In genomic region chr2:126876631-126877030, GRCh38 we compare ENCODE assay signal across 20 cellular contexts. TPM values are rescaled to one million over a fixed set of nuclear protein-coding genes. Genes with fewer than 3 reads are reported as not detected.
DNase-seq lines count a peak whose midpoint lies in the region; ATAC-seq, FAIRE-seq and TF ChIP-seq lines count a peak whose summit lies in the region.
"Had no signal": no experiment of that assay in that cellular context is flagged by ENCODE, and none has a peak within 500 bp of the region (broad histone marks: within the 10 kb centered on the region; RNA-seq: fewer than 3 reads in every experiment).

No MANE protein-coding gene starts in this region.

- no peak overlapping the region for H4K5ac ChIP-seq in H1 (ENCODE audit: insufficient read length, low read depth, low read length)

- no peak overlapping the region; the same call in 1 of the 2 replicates for H2BK12ac ChIP-seq in H1 (ENCODE audit: low read depth, low read length)

- H3K56ac ChIP-seq in H1 (replicated peaks; ENCODE audit: insufficient read length, low read depth, low read length) = no peak overlapping the region

- no peak overlapping the region for H3K14ac ChIP-seq in H1 (ENCODE audit: insufficient read length)

- H3K4me1 Mint-ChIP-seq in activated CD8-positive, alpha-beta memory T cell treated with anti-CD3 and anti-CD28 coated beads, Interleukin-2, amount 10 ng/mL, durations not matched to agents 7 days and 5 days = no peaks in the 10 kb centered on the region
- H3K4me1 Mint-ChIP-seq: CD14-positive monocyte; CD4-positive, alpha-beta memory T cell had no signal

- peaks cover 2% of the 10 kb centered on the region for H3K9me3 Mint-ChIP-seq in activated CD8-positive, alpha-beta memory T cell treated with anti-CD3 and anti-CD28 coated beads, Interleukin-2, amount 10 ng/mL, durations not matched to agents 7 days and 5 days (ENCODE audit: low read depth)

- no peak for TF ChIP-seq POLR2A in H1 (IDR thresholded peaks at IDR 0.05; ENCODE audit: control extremely low read depth in 1 of 2, low read depth in 2 of 2, low read length in 2 of 2)

- H3K36me3 ChIP-seq in H1 (ENCODE audit: control insufficient read depth in 2 of 4, insufficient read depth in 4 of 4, low read length in 3 of 4) = no peaks in the 10 kb centered on the region

- peaks cover 0 to 11% (median 5%) of the 10 kb centered on the region in 4 experiments; a peak in 5 of 7 replicates for H3K4me1 ChIP-seq in H1 (replicated peaks in 1 of 4; ENCODE audit: control insufficient read depth in 3 of 4, insufficient read depth in 4 of 4, low read length in 3 of 4)
- H3K4me1 ChIP-seq: A549 had no signal

- H3K27me3 Mint-ChIP-seq in activated CD8-positive, alpha-beta memory T cell treated with anti-CD3 and anti-CD28 coated beads, Interleukin-2, amount 10 ng/mL, durations not matched to agents 7 days and 5 days = no peaks in the 10 kb centered on the region
- H3K27me3 Mint-ChIP-seq: CD4-positive, alpha-beta memory T cell had no signal

- no peak overlapping the region for H3K9ac ChIP-seq in H1 (replicated peaks in 1 of 4; ENCODE audit: extremely low read depth in 1 of 4, low read depth in 3 of 4, low read length in 3 of 4)

- H3K23ac ChIP-seq in H1 (ENCODE audit: insufficient read length) = no peak overlapping the region

- H2AK5ac ChIP-seq in H1 (ENCODE audit: low read depth, low read length) = no peak overlapping the region

- H3K79me1 ChIP-seq in H1 (ENCODE audit: low read depth, low read length) = no peaks in the 10 kb centered on the region

- POLR2A ChIA-PET in H1 (lab: Charles Lee; ENCODE audit: partially characterized antibody) = no interaction called here

- H3K4me3 Mint-ChIP-seq in activated CD8-positive, alpha-beta memory T cell treated with anti-CD3 and anti-CD28 coated beads, Interleukin-2, amount 10 ng/mL, durations not matched to agents 7 days and 5 days = no peak overlapping the region
- H3K4me3 Mint-ChIP-seq: CD14-positive monocyte; CD4-positive, alpha-beta memory T cell; H9 had no signal

- H4K8ac ChIP-seq in H1 (ENCODE audit: extremely low read depth, insufficient read depth, low read length) = no peak overlapping the region

- no peak overlapping the region for H3K18ac ChIP-seq in H1 (ENCODE audit: extremely low read depth, low read length)

- no peak overlapping the region for H3K27ac Mint-ChIP-seq in activated CD8-positive, alpha-beta memory T cell treated with anti-CD3 and anti-CD28 coated beads, Interleukin-2, amount 10 ng/mL, durations not matched to agents 7 days and 5 days
- H3K27ac Mint-ChIP-seq: CD14-positive monocyte; CD4-positive, alpha-beta memory T cell; H9 had no signal

- TF ChIP-seq CTCF in H1 (IDR thresholded peaks at IDR 0.05; ENCODE audit: control extremely low read depth in 1 of 3, insufficient read depth in 1 of 3, low read depth in 1 of 3, low read length in 3 of 3) = no peak

- no peak overlapping the region for H2BK120ac ChIP-seq in H1 (replicated peaks; ENCODE audit: low read depth, low read length)

- CTCF ChIA-PET in activated CD8-positive, alpha-beta memory T cell treated with anti-CD3 and anti-CD28 coated beads, Interleukin-2, amount 10 ng/mL, durations not matched to agents 7 days and 5 days (lab: Charles Lee) = no interaction called here
- CTCF ChIA-PET in H1 (lab: Charles Lee; ENCODE audit: partially characterized antibody) = interaction anchor here (1.0 to 4.8 kb wide), 3 partner anchors 8 to 98 kb away, joined by 3 to 23 read pairs (median 3); no protein-coding TSS in a partner anchor

- no peak for FAIRE-seq in H1 (lab: Jason Lieb, UNC)
- FAIRE-seq: A549 had no signal

- H3K79me2 ChIP-seq in H1 (ENCODE audit: control insufficient read depth in 1 of 2, insufficient read depth in 2 of 2, low read length in 2 of 2) = no peaks in the 10 kb centered on the region

- H3K4me2 ChIP-seq in H1 (ENCODE audit: insufficient read depth in 1 of 2, low read depth in 2 of 2, low read length in 2 of 2) = peak overlapping the region in 1 of 2 experiments; percentile 23; a peak in 1 of 4 replicates
- H3K4me2 ChIP-seq: A549 had no signal

- H4K91ac ChIP-seq in H1 (replicated peaks; ENCODE audit: insufficient read length, low read length) = no peak overlapping the region

- H2BK5ac ChIP-seq in H1 (ENCODE audit: low read depth, low read length) = no peak overlapping the region

- peaks cover 9% of the 10 kb centered on the region; the same call in 1 of the 2 replicates for H3K23me2 ChIP-seq in H1 (ENCODE audit: low read depth, low read length)

- H2AFZ ChIP-seq in H1 (ENCODE audit: low read length) = peak overlapping the region; percentile 74; the same call in 1 of the 2 replicates

- no peak for TF ChIP-seq EP300 in H1 (IDR thresholded peaks at IDR 0.05; ENCODE audit: borderline replicate concordance in 1 of 2, low read depth in 2 of 2, low read length in 2 of 2)

- ATAC-seq in activated CD8-positive, alpha-beta memory T cell treated with anti-CD3 and anti-CD28 coated beads, Interleukin-2, amount 10 ng/mL, durations not matched to agents 7 days and 5 days = no peak
- no peak for ATAC-seq in HG03025 (IDR thresholded peaks at IDR 0.05; ENCODE audit: low FRiP score, unreplicated experiment)
- ATAC-seq: A549 had no signal

- no peaks in the 10 kb centered on the region for H3K36me3 Mint-ChIP-seq in activated CD8-positive, alpha-beta memory T cell treated with anti-CD3 and anti-CD28 coated beads, Interleukin-2, amount 10 ng/mL, durations not matched to agents 7 days and 5 days
- H3K36me3 Mint-ChIP-seq: CD4-positive, alpha-beta memory T cell had no signal

- H3K9me3 ChIP-seq in H1 (ENCODE audit: insufficient read depth in 2 of 2, low read depth in 1 of 2, low read length in 1 of 2) = no peaks in the 10 kb centered on the region; a peak in 1 of 4 replicates

- no peak overlapping the region for H3K4ac ChIP-seq in H1 (replicated peaks; ENCODE audit: insufficient read length, low read depth, low read length)

- whole genome bisulfite sequencing in H1 (ENCODE audit: extremely low coverage in 1 of 2, insufficient coverage in 1 of 2, insufficient read length in 1 of 2, insufficient replicate concordance in 2 of 2, low coverage in 1 of 2, low lambda C conversion rate in 2 of 2, missing lambda C conversion rate in 1 of 2), 2 experiments = 74% methylated on average over 4 of the region's 4 CpGs; no CpG with 5 or more reads in 1 of the 2 experiments

- peaks cover 0 to 5% of the 10 kb centered on the region in 2 experiments for H4K20me1 ChIP-seq in H1 (replicated peaks in 1 of 2; ENCODE audit: control insufficient read depth in 1 of 2, insufficient read depth in 2 of 2, low read length in 2 of 2)

- no peak overlapping the region for H2BK20ac ChIP-seq in H1 (ENCODE audit: low read length)

- peak; percentile 15 for DNase-seq in activated CD8-positive, alpha-beta memory T cell treated with anti-CD3 and anti-CD28 coated beads, Interleukin-2, amount 50 U/mL, for 48 hours
- no peak for DNase-seq in activated CD8-positive, alpha-beta memory T cell treated with anti-CD3 and anti-CD28 coated beads, Interleukin-2, amount 10 ng/mL, durations not matched to agents 7 days and 5 days
- DNase-seq in H1 (ENCODE audit: low read depth in 1 of 2, low spot score in 2 of 2) = no peak
- DNase-seq in mesenteric fat pad (ENCODE audit: low spot score) = peak; percentile 37
- no peak for DNase-seq in iPS-NIHi11 (ENCODE audit: low spot score)
- no peak for DNase-seq in activated effector memory CD4-positive, alpha-beta T cell treated with anti-CD3 and anti-CD28 coated beads, Interleukin-2, amount 50 U/mL, for 16 hours
- DNase-seq: AML-193; CD4-positive, alpha-beta memory T cell; DMS153; DMS79; GF-D8; GOT3 had no signal

- no peak for TF ChIP-seq RAD21 in H1 (IDR thresholded peaks at IDR 0.05 in 1 of 2, conservative IDR thresholded peaks at IDR 0.05 in 1 of 2; ENCODE audit: low read depth in 2 of 2, low read length in 2 of 2)

- no peak overlapping the region for H2BK15ac ChIP-seq in H1 (ENCODE audit: low read length)

- H3K27me3 ChIP-seq in H1 (replicated peaks in 1 of 4; ENCODE audit: control insufficient read depth in 3 of 4, extremely low read depth in 1 of 4, insufficient read depth in 3 of 4, low read length in 3 of 4) = no peaks in the 10 kb centered on the region

- H3K27ac ChIP-seq in H1 (ENCODE audit: low read depth, low read length) = no peak overlapping the region
- H3K27ac ChIP-seq: 22Rv1, A549 had no signal

- H3K4me3 ChIP-seq in H1 (ENCODE audit: extremely low read depth in 1 of 4, insufficient read depth in 2 of 4, low read depth in 3 of 4, low read length in 4 of 4) = no peak overlapping the region; a peak in 1 of 8 replicates
- H3K4me3 ChIP-seq: A549 had no signal

TF ChIP-seq in H1, 55 proteins besides CTCF, POLR2A, EP300 and RAD21:
- TF ChIP-seq ASH2L (IDR thresholded peaks at IDR 0.05; ENCODE audit: low read length) (peak; percentile 35), JUND (IDR thresholded peaks at IDR 0.05; ENCODE audit: low read length) (no peak)

RNA-seq across cellular contexts. Expression of gene TEX51, which starts 22.1 kb away (rescaled TPM):
- total RNA-seq in activated CD8-positive, alpha-beta memory T cell treated with anti-CD3 and anti-CD28 coated beads, Interleukin-2, amount 10 ng/mL, durations not matched to agents 7 days and 5 days = not detected
- not detected in 2 replicates for total RNA-seq in H1 (2021; fragmentation: NEBNext Ultra II Directional; extraction: Animal tissue kit (Norgen Biotek cat#: 25700))
- not detected in 2 replicates for polyA plus RNA-seq in H1 (2011; rRNA removed)
- not detected for polyA plus RNA-seq in H1 (2011; cell fraction: cytosol; rRNA removed)
- polyA plus RNA-seq in H1 (2011; cell fraction: nucleus; rRNA removed) = not detected
- not detected in 4 replicates for polyA plus RNA-seq in H1 (2012, experiment 1 of 2)
- not detected for polyA plus RNA-seq in H1 (2012, experiment 2 of 2)
- polyA plus RNA-seq in H1 (2013, experiment 1 of 2) = not detected
- not detected for polyA plus RNA-seq in H1 (2013, experiment 2 of 2)
- not detected in 2 replicates for polyA minus RNA-seq in H1 (2011; rRNA and poly(A)+ RNA removed)
- polyA minus RNA-seq in H1 (2011; cell fraction: cytosol; rRNA and poly(A)+ RNA removed) = not detected
- polyA minus RNA-seq in H1 (2011; cell fraction: nucleus; rRNA and poly(A)+ RNA removed) = not detected
- not detected for total RNA-seq in mesenteric fat pad
- total RNA-seq: CD4-positive, alpha-beta memory T cell; Daoy; H9; HT-29 had no signal
- polyA plus RNA-seq: A549; BJ; CD14-positive monocyte; CD4-positive, alpha-beta memory T cell had no signal

Comparison
In these comparisons a context has a peak if more than half of its experiments do, and no peak if none do; other contexts are left out.
1. DNase-seq: peak in activated CD8-positive, alpha-beta memory T cell treated with anti-CD3 and anti-CD28 coated beads, Interleukin-2, amount 50 U/mL, for 48 hours (single experiment) and mesenteric fat pad (single experiment); none in activated CD8-positive, alpha-beta memory T cell treated with anti-CD3 and anti-CD28 coated beads, Interleukin-2, amount 10 ng/mL, durations not matched to agents 7 days and 5 days (single experiment), H1 (0 of 2), iPS-NIHi11 (single experiment) and activated effector memory CD4-positive, alpha-beta T cell treated with anti-CD3 and anti-CD28 coated beads, Interleukin-2, amount 50 U/mL, for 16 hours (single experiment).